Comparison of ENCODE assay signal across 26 cellular contexts in genomic region chr1:64121766-64122385, GRCh38.
DNase-seq lines count a peak whose midpoint lies in the region; ATAC-seq, FAIRE-seq and TF ChIP-seq lines count a peak whose summit lies in the region.
"Had no signal": no experiment of that assay in that cellular context is flagged by ENCODE, and none has a peak within 500 bp of the region (broad histone marks: within the 10 kb centered on the region; RNA-seq: fewer than 3 reads in every experiment).

No MANE protein-coding gene starts in this region.

- H3K4me2 ChIP-seq in IMR-90 (ENCODE audit: low read depth, low read length), result no peak overlapping the region

- TF ChIP-seq POLR2A in IMR-90 (IDR thresholded peaks at IDR 0.05; ENCODE audit: low read depth, low read length), result no peak

- no peak for ATAC-seq in IMR-90 (ENCODE audit: low read depth)
- ATAC-seq: esophagus mucosa; left lobe of liver; sciatic nerve; stimulated activated memory B cell treated with anti-CD40 and anti-IgM and Interleukin-4, amounts not matched to agents 10 μg/mL and 1 μg/mL and 100 μg/mL, for 72 hours; upper lobe of right lung had no signal

- BruUV-seq in IMR-90 (replicated peaks; lab: Mats Ljungman, UMichigan), result no TSS peak

- DNase-seq in DMS53 treated with DMSO at 0.1 percent for 48 hours (lab: John Stamatoyannopoulos, UW; ENCODE audit: unreplicated experiment) (peak; percentile 13), IMR-90 (peak; percentile 47), bronchial epithelial cell (ENCODE audit: low read depth) (peak; percentile 41), kidney tubule cell (ENCODE audit: low spot score) (peak; percentile 92), type B pancreatic cell (ENCODE audit: extremely low spot score, unreplicated experiment) (no peak)
- DNase-seq in activated CD8-positive, alpha-beta memory T cell treated with anti-CD3 and anti-CD28 coated beads, Interleukin-2, amount 50 U/mL, for 48 hours, result no peak
- DNase-seq in stimulated activated CD4-positive, alpha-beta T cell treated with anti-CD3 and anti-CD28 coated beads, Interleukin-12 subunit alpha, Interleukin-12 subunit beta, amount 100 ng/mL, for 4 hours, result no peak
- DNase-seq: activated CD4-positive, alpha-beta T cell treated with anti-CD3 and anti-CD28 coated beads, Interleukin-2, amount 10 ng/mL, durations not matched to agents 7 days and 5 days; activated naive CD4-positive, alpha-beta T cell treated with Interleukin-2 at 50 U/mL for 16 hours; activated T-cell treated with anti-CD3 and anti-CD28 coated beads, Interleukin-2, amount 50 U/mL, for 48 hours; colonic mucosa; effector memory CD4-positive, alpha-beta T cell; foreskin melanocyte; mesendoderm; NCI-H1048; NCI-H2081; NCI-H446; stimulated activated CD4-positive, alpha-beta T cell treated with anti-CD3 and anti-CD28 coated beads, Interleukin-4, amount 100 ng/mL, for 24 hours; upper lobe of right lung had no signal

- TF ChIP-seq RAD21 in IMR-90 (IDR thresholded peaks at IDR 0.05; ENCODE audit: low read length), result no peak

- no peak overlapping the region for H4K5ac ChIP-seq in IMR-90 (ENCODE audit: low read depth, low read length)

- no peak overlapping the region for H3K18ac ChIP-seq in IMR-90 (ENCODE audit: low read depth, low read length)

- H3K23ac ChIP-seq in IMR-90 (ENCODE audit: low read depth, low read length), result no peak overlapping the region

- H4K91ac ChIP-seq in IMR-90 (ENCODE audit: insufficient read depth, low read depth, low read length), result no peak overlapping the region

- H3K4me3 Mint-ChIP-seq in type B pancreatic cell, result no peak overlapping the region
- H3K4me3 Mint-ChIP-seq: activated CD4-positive, alpha-beta T cell treated with anti-CD3 and anti-CD28 coated beads, Interleukin-2, amount 10 ng/mL, durations not matched to agents 7 days and 5 days; CD14-positive monocyte; stimulated activated memory B cell treated with anti-CD40 and anti-IgM and Interleukin-4, amounts not matched to agents 10 μg/mL and 1 μg/mL and 100 μg/mL, for 72 hours had no signal

- no peaks in the 10 kb centered on the region for H3K27me3 Mint-ChIP-seq in type B pancreatic cell
- H3K27me3 Mint-ChIP-seq: progenitor cell of endocrine pancreas had no signal

- H2BK15ac ChIP-seq in IMR-90 (ENCODE audit: low read depth, low read length), result no peak overlapping the region

- H3K4ac ChIP-seq in IMR-90 (ENCODE audit: low read depth, low read length), result no peak overlapping the region

- H3K27me3 ChIP-seq in IMR-90 (ENCODE audit: control insufficient read depth, insufficient read depth, low read length) (peaks cover 2% of the 10 kb centered on the region; the same call in 1 of the 2 replicates), bronchial epithelial cell (ENCODE audit: control insufficient read depth, insufficient read depth, low read length) (no peaks in the 10 kb centered on the region)
- H3K27me3 ChIP-seq: colonic mucosa, upper lobe of right lung had no signal

- H4K8ac ChIP-seq in IMR-90 (ENCODE audit: low read depth in 2 of 2, low read length in 2 of 2), result no peak overlapping the region

- no peaks in the 10 kb centered on the region for H3K9me3 Mint-ChIP-seq in type B pancreatic cell
- H3K9me3 Mint-ChIP-seq: activated CD4-positive, alpha-beta T cell treated with anti-CD3 and anti-CD28 coated beads, Interleukin-2, amount 10 ng/mL, durations not matched to agents 7 days and 5 days had no signal

- no peaks in the 10 kb centered on the region for H3K36me3 Mint-ChIP-seq in type B pancreatic cell
- H3K36me3 Mint-ChIP-seq: CD14-positive monocyte; stimulated activated memory B cell treated with anti-CD40 and anti-IgM and Interleukin-4, amounts not matched to agents 10 μg/mL and 1 μg/mL and 100 μg/mL, for 72 hours had no signal

- no peak overlapping the region for H2BK5ac ChIP-seq in IMR-90 (ENCODE audit: low read depth, low read length, poor library complexity, severe bottlenecking)

- dilution Hi-C loops in IMR-90 (cut with HindIII; ENCODE audit: low sequenced_read_pairs, unreplicated experiment), result no loop called here

- H2BK20ac ChIP-seq in IMR-90 (ENCODE audit: low read depth, low read length), result no peak overlapping the region

- CTCF ChIA-PET in IMR-90 (lab: Yijun Ruan, JAX), result interaction anchor here (1.1 kb wide), 1 partner anchor 11 kb away, joined by 4 read pairs; no protein-coding TSS in a partner anchor

- H2BK120ac ChIP-seq in IMR-90 (ENCODE audit: low read depth, low read length), result no peak overlapping the region

- FAIRE-seq in bronchial epithelial cell (lab: Jason Lieb, UNC), result no peak
- FAIRE-seq: H1 had no signal

- H2AK9ac ChIP-seq in IMR-90 (replicated peaks; ENCODE audit: low read depth, low read length, poor library complexity), result no peak overlapping the region

- no CpG with 5 or more reads among the region's 1 CpG for WGBS in IMR-90 (ENCODE audit: extremely low coverage in 2 of 2, insufficient read length in 1 of 2), 2 experiments

- H3K4me1 ChIP-seq in IMR-90 (ENCODE audit: control insufficient read depth, insufficient read depth, low read length), result no peaks in the 10 kb centered on the region; the same call in none of the 2 replicates
- H3K4me1 ChIP-seq: colonic mucosa, upper lobe of right lung had no signal

- no peak overlapping the region for H3K14ac ChIP-seq in IMR-90 (replicated peaks; ENCODE audit: low read depth, low read length)

- in situ Hi-C loops in IMR-90 (cut with MboI; ENCODE audit: low sequenced_read_pairs), result no loop called here

- H3K79me1 ChIP-seq in IMR-90 (ENCODE audit: low read depth in 1 of 2, low read length in 2 of 2), result no peaks in the 10 kb centered on the region

- H3K9me1 ChIP-seq in IMR-90 (ENCODE audit: insufficient read depth, low read length), result 0 out of 2 replicates have a peak, but pooled peaks cover 3% of the 10 kb centered on the region

- no peak overlapping the region for H3K56ac ChIP-seq in IMR-90 (ENCODE audit: extremely low read depth, insufficient read depth, low read length)

- H3K9ac ChIP-seq in IMR-90 (ENCODE audit: low read depth, low read length), result no peak overlapping the region

- no peak overlapping the region for H2AFZ ChIP-seq in IMR-90 (replicated peaks; ENCODE audit: low read length, poor library complexity)

- H3K36me3 ChIP-seq in IMR-90 (ENCODE audit: control insufficient read depth, insufficient read depth, low read length) (no peaks in the 10 kb centered on the region), bronchial epithelial cell (ENCODE audit: control insufficient read depth, insufficient read depth, low read length) (no peaks in the 10 kb centered on the region)
- H3K36me3 ChIP-seq: colonic mucosa, upper lobe of right lung had no signal

- TF ChIP-seq CTCF in IMR-90 (conservative IDR thresholded peaks at IDR 0.05; ENCODE audit: low read depth, low read length), result no peak
- no peak for TF ChIP-seq CTCF in bronchial epithelial cell (IDR thresholded peaks at IDR 0.05; ENCODE audit: insufficient read depth, low read length, severe bottlenecking)
- TF ChIP-seq CTCF in type B pancreatic cell (conservative IDR thresholded peaks at IDR 0.05), result no peak

- intact Hi-C loops in IMR-90 (cut with micrococcal nuclease), result no loop called here

- no peak overlapping the region for H3K27ac ChIP-seq in IMR-90 (ENCODE audit: insufficient read depth, low read length)
- H3K27ac ChIP-seq: colonic mucosa, upper lobe of right lung had no signal

- H3K4me3 ChIP-seq in IMR-90 (ENCODE audit: insufficient read depth, low read depth, low read length) (no peak overlapping the region), bronchial epithelial cell (ENCODE audit: low read depth, low read length) (no peak overlapping the region)
- H3K4me3 ChIP-seq: colonic mucosa, upper lobe of right lung had no signal

- no peak overlapping the region for H3K27ac Mint-ChIP-seq in type B pancreatic cell
- H3K27ac Mint-ChIP-seq: activated CD4-positive, alpha-beta T cell treated with anti-CD3 and anti-CD28 coated beads, Interleukin-2, amount 10 ng/mL, durations not matched to agents 7 days and 5 days; stimulated activated memory B cell treated with anti-CD40 and anti-IgM and Interleukin-4, amounts not matched to agents 10 μg/mL and 1 μg/mL and 100 μg/mL, for 72 hours had no signal

- H3K9me3 ChIP-seq in IMR-90 (ENCODE audit: control insufficient read depth, insufficient read depth, low read length), result no peaks in the 10 kb centered on the region
- H3K9me3 ChIP-seq: colonic mucosa, upper lobe of right lung had no signal

- no peak overlapping the region for H2AK5ac ChIP-seq in IMR-90 (ENCODE audit: low read depth, low read length)

- no peaks in the 10 kb centered on the region for H4K20me1 ChIP-seq in IMR-90 (ENCODE audit: insufficient read depth, low read length)

- peaks cover 12% of the 10 kb centered on the region for H3K4me1 Mint-ChIP-seq in type B pancreatic cell (ENCODE audit: unreplicated experiment)
- H3K4me1 Mint-ChIP-seq: activated CD4-positive, alpha-beta T cell treated with anti-CD3 and anti-CD28 coated beads, Interleukin-2, amount 10 ng/mL, durations not matched to agents 7 days and 5 days; CD14-positive monocyte; stimulated activated memory B cell treated with anti-CD40 and anti-IgM and Interleukin-4, amounts not matched to agents 10 μg/mL and 1 μg/mL and 100 μg/mL, for 72 hours had no signal

- POLR2A ChIA-PET in IMR-90 (lab: Charles Lee; ENCODE audit: unreplicated experiment), result no interaction called here

TF ChIP-seq in IMR-90, 13 proteins besides CTCF, POLR2A, EP300 and RAD21:
- no peak for TF ChIP-seq CEBPB (IDR thresholded peaks at IDR 0.05; ENCODE audit: low read depth, low read length)
- no peak for TF ChIP-seq SMC3 (IDR thresholded peaks at IDR 0.05; ENCODE audit: low read depth, low read length)
- TF ChIP-seq, protein P1, sequence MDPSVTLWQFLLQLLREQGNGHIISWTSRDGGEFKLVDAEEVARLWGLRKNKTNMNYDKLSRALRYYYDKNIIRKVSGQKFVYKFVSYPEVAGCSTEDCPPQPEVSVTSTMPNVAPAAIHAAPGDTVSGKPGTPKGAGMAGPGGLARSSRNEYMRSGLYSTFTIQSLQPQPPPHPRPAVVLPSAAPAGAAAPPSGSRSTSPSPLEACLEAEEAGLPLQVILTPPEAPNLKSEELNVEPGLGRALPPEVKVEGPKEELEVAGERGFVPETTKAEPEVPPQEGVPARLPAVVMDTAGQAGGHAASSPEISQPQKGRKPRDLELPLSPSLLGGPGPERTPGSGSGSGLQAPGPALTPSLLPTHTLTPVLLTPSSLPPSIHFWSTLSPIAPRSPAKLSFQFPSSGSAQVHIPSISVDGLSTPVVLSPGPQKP (IDR thresholded peaks at IDR 0.05; ENCODE audit: borderline replicate concordance, low read depth, low read length), result no peak
- TF ChIP-seq MXI1 (IDR thresholded peaks at IDR 0.05; ENCODE audit: borderline replicate concordance, low read depth, low read length), result no peak

Comparison
In these comparisons a context has a peak if more than half of its experiments do, and no peak if none do; other contexts are left out.
1. DNase-seq: peak in DMS53 treated with DMSO at 0.1 percent for 48 hours (single experiment), IMR-90 (single experiment), bronchial epithelial cell (single experiment) and kidney tubule cell (single experiment); none in activated CD8-positive, alpha-beta memory T cell treated with anti-CD3 and anti-CD28 coated beads, Interleukin-2, amount 50 U/mL, for 48 hours (single experiment), stimulated activated CD4-positive, alpha-beta T cell treated with anti-CD3 and anti-CD28 coated beads, Interleukin-12 subunit alpha, Interleukin-12 subunit beta, amount 100 ng/mL, for 4 hours (single experiment) and type B pancreatic cell (single experiment).